Comparison of ENCODE assay signal across 21 cellular contexts in genomic region chr7:148800677-148801076, GRCh38.
"Had no signal": no experiment of that assay in that cellular context is flagged by ENCODE, and none has a peak within 500 bp of the region (broad histone marks: within the 10 kb centered on the region; RNA-seq: fewer than 3 reads in every experiment).

No MANE protein-coding gene starts in this region.

- H3K27ac Mint-ChIP-seq: activated B cell treated with CpG ODN at 0.5 μM for 24 hours; activated CD8-positive, alpha-beta T cell treated with anti-CD3 and anti-CD28 coated beads for 36 hours; stimulated activated naive B cell treated with anti-CD40 and anti-IgM and Interleukin-4, amounts not matched to agents 10 μg/mL and 1 μg/mL and 100 μg/mL, for 72 hours had no signal

- H3K27ac ChIP-seq: dorsolateral prefrontal cortex, left ventricle myocardium inferior, parathyroid adenoma, spleen, thoracic aorta, upper lobe of left lung had no signal

- H3K9me3 Mint-ChIP-seq: activated B cell treated with CpG ODN at 0.5 μM for 24 hours; activated CD8-positive, alpha-beta T cell treated with anti-CD3 and anti-CD28 coated beads for 36 hours; activated naive CD4-positive, alpha-beta T cell treated with anti-CD3 and anti-CD28 coated beads, Interleukin-2, amount 50 U/mL, for 72 hours; activated T-cell treated with anti-CD3 and anti-CD28 coated beads, Interleukin-2, amount 50 U/mL, for 4 hours; naive thymus-derived CD4-positive, alpha-beta T cell; stimulated activated naive B cell treated with anti-CD40 and anti-IgM and Interleukin-4, amounts not matched to agents 10 μg/mL and 1 μg/mL and 100 μg/mL, for 72 hours; T-helper 1 cell treated with Interleukin-12 subunit alpha and Interleukin-12 subunit beta and Interleukin-4 antibody, amounts not matched to agents 30 μg/mL and 1 μg/mL, for 36 hours had no signal

- H3K4me3 Mint-ChIP-seq: activated B cell treated with CpG ODN at 0.5 μM for 24 hours; activated CD8-positive, alpha-beta T cell treated with anti-CD3 and anti-CD28 coated beads for 36 hours; activated T-cell treated with anti-CD3 and anti-CD28 coated beads, Interleukin-2, amount 50 U/mL, for 4 hours; endodermal cell; naive thymus-derived CD4-positive, alpha-beta T cell; stimulated activated naive B cell treated with anti-CD40 and anti-IgM and Interleukin-4, amounts not matched to agents 10 μg/mL and 1 μg/mL and 100 μg/mL, for 72 hours; T-helper 1 cell treated with Interleukin-12 subunit alpha and Interleukin-12 subunit beta and Interleukin-4 antibody, amounts not matched to agents 30 μg/mL and 1 μg/mL, for 36 hours had no signal

- H3K4me1 Mint-ChIP-seq: activated B cell treated with CpG ODN at 0.5 μM for 24 hours; naive thymus-derived CD4-positive, alpha-beta T cell had no signal

- H3K27me3 ChIP-seq: dorsolateral prefrontal cortex, spleen, upper lobe of left lung had no signal

- H3K9me3 ChIP-seq: left ventricle myocardium inferior, mucosa of descending colon, spleen, thoracic aorta, upper lobe of left lung had no signal

- H3K27me3 Mint-ChIP-seq: activated B cell treated with CpG ODN at 0.5 μM for 24 hours; activated CD8-positive, alpha-beta T cell treated with anti-CD3 and anti-CD28 coated beads for 36 hours; naive thymus-derived CD4-positive, alpha-beta T cell; stimulated activated naive B cell treated with anti-CD40 and anti-IgM and Interleukin-4, amounts not matched to agents 10 μg/mL and 1 μg/mL and 100 μg/mL, for 72 hours had no signal

- H3K4me1 ChIP-seq: left ventricle myocardium inferior, parathyroid adenoma, spleen, upper lobe of left lung had no signal

- H2AFZ ChIP-seq: parathyroid adenoma had no signal

- H3K9ac ChIP-seq: parathyroid adenoma had no signal

- DNase-seq: activated B cell treated with CpG ODN at 0.5 μM for 24 hours; activated CD4-positive, alpha-beta T cell treated with anti-CD3 and anti-CD28 coated beads for 48 hours; activated CD8-positive, alpha-beta T cell treated with anti-CD3 and anti-CD28 coated beads for 36 hours; activated effector memory CD4-positive, alpha-beta T cell treated with anti-CD3 and anti-CD28 coated beads, Interleukin-2, amount 50 U/mL, for 16 hours; activated T-cell treated with anti-CD3 and anti-CD28 coated beads, Interleukin-2, amount 50 U/mL, for 4 hours; amniotic stem cell; endodermal cell; hypothalamus; kidney; left ventricle myocardium inferior; mucosa of descending colon; naive thymus-derived CD4-positive, alpha-beta T cell; spleen; stimulated activated CD4-positive, alpha-beta T cell treated with anti-CD3 and anti-CD28 coated beads, Interleukin-4, amount 100 ng/mL, for 4 hours; stimulated activated naive B cell treated with anti-CD40 and anti-IgM and Interleukin-4, amounts not matched to agents 10 μg/mL and 1 μg/mL and 100 μg/mL, for 72 hours had no signal
